In genomic region chr18:70236921-70237320, GRCh38 we compare ENCODE assay signal across 1 cellular context. TPM values are rescaled to one million over a fixed set of nuclear protein-coding genes. Genes with fewer than 3 reads are reported as not detected.
"Had no signal": no experiment of that assay in that cellular context is flagged by ENCODE, and none has a peak within 500 bp of the region (broad histone marks: within the 10 kb centered on the region; RNA-seq: fewer than 3 reads in every experiment).

No MANE protein-coding gene starts in this region.

RNA-seq across cellular contexts. Expression of gene SOCS6, which starts 51.9 kb away (rescaled TPM):
- total RNA-seq: OCI-LY7 had no signal
